In genomic region chr12:113358381-113359132, GRCh38 we compare ENCODE assay signal across 8 cellular contexts. TPM values are rescaled to one million over a fixed set of nuclear protein-coding genes. Genes with fewer than 3 reads are reported as not detected.
DNase-seq lines count a peak whose midpoint lies in the region; ATAC-seq and TF ChIP-seq lines count a peak whose summit lies in the region.

A gene with protein sequence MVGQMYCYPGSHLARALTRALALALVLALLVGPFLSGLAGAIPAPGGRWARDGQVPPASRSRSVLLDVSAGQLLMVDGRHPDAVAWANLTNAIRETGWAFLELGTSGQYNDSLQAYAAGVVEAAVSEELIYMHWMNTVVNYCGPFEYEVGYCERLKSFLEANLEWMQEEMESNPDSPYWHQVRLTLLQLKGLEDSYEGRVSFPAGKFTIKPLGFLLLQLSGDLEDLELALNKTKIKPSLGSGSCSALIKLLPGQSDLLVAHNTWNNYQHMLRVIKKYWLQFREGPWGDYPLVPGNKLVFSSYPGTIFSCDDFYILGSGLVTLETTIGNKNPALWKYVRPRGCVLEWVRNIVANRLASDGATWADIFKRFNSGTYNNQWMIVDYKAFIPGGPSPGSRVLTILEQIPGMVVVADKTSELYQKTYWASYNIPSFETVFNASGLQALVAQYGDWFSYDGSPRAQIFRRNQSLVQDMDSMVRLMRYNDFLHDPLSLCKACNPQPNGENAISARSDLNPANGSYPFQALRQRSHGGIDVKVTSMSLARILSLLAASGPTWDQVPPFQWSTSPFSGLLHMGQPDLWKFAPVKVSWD (plus strand): TSS chr12:113358587. CDS start chr12:113358601, 14 bp downstream.

- peak; percentile 96 for DNase-seq in GM12865 (ENCODE audit: low read depth)
- peak; percentile 86 for DNase-seq in NCI-H1105 treated with DMSO at 0.1 percent for 48 hours (lab: John Stamatoyannopoulos, UW)
- peak; percentile 83 for DNase-seq in SW480 (ENCODE audit: low spot score)
- DNase-seq in activated naive CD8-positive, alpha-beta T cell treated with anti-CD3 and anti-CD28 coated beads, Interleukin-2, amount 50 U/mL, for 24 hours, result peak; percentile 94
- peak; percentile 97 for DNase-seq in Right ventricle myocardium superior
- peak; percentile 95 to 96 for DNase-seq in trophoblast cell
- peak; percentile 92 for DNase-seq in tibial nerve (ENCODE audit: low spot score in 2 of 2)

- TF ChIP-seq EP300 in tibial nerve (IDR thresholded peaks at IDR 0.05), result peak; percentile 36 to 65

- H3K27me3 ChIP-seq in trophoblast cell (ENCODE audit: insufficient read depth, low read length), result no peaks in the 10 kb centered on the region
- no peaks in the 10 kb centered on the region for H3K27me3 ChIP-seq in tibial nerve

- no peaks in the 10 kb centered on the region for H3K9me3 Mint-ChIP-seq in activated naive CD8-positive, alpha-beta T cell treated with anti-CD3 and anti-CD28 coated beads, Interleukin-2, amount 50 U/mL, for 24 hours

- H3K27me3 Mint-ChIP-seq in activated naive CD8-positive, alpha-beta T cell treated with anti-CD3 and anti-CD28 coated beads, Interleukin-2, amount 50 U/mL, for 24 hours, result no peaks in the 10 kb centered on the region

- peak within 1 kb of the TSS; percentile 90 for H3K4me3 ChIP-seq in GM12865 (ENCODE audit: low read depth, low read length)
- peak within 1 kb of the TSS; percentile 89 for H3K4me3 ChIP-seq in trophoblast cell (ENCODE audit: low read depth, low read length)
- H3K4me3 ChIP-seq in tibial nerve, result peak within 1 kb of the TSS; percentile 65 to 92 (median 73)

- intact Hi-C loops in Right ventricle myocardium superior (cut with DNase I), result no loop called here

- H4K91ac ChIP-seq in trophoblast cell (ENCODE audit: low read depth, low read length), result peak within 1 kb of the TSS; percentile 48

- peaks cover 7 to 12% of the 10 kb centered on the region in 2 experiments for H3K4me1 ChIP-seq in trophoblast cell (ENCODE audit: control insufficient read depth in 1 of 2, insufficient read depth in 2 of 2, low read length in 2 of 2)
- H3K4me1 ChIP-seq in tibial nerve, result peaks cover 0 to 42% (median 9%) of the 10 kb centered on the region in 4 donors

- H3K9ac ChIP-seq in trophoblast cell (ENCODE audit: low read length), result peak within 1 kb of the TSS; percentile 28

- no peak within 1 kb of the TSS for H3K23ac ChIP-seq in trophoblast cell (ENCODE audit: low read length)

- H3K9me3 ChIP-seq in trophoblast cell (ENCODE audit: insufficient read depth, low read depth, low read length) (no peaks in the 10 kb centered on the region), tibial nerve (no peaks in the 10 kb centered on the region)

- H4K12ac ChIP-seq in trophoblast cell (ENCODE audit: low read depth, low read length), result peak within 1 kb of the TSS; percentile 74

- peaks cover 6% of the 10 kb centered on the region for H3K79me1 ChIP-seq in trophoblast cell (ENCODE audit: low read length)

- peak; percentile 37 to 68 for TF ChIP-seq POLR2A in tibial nerve (IDR thresholded peaks at IDR 0.05)

- peak within 1 kb of the TSS; percentile 86 for H3K4me3 Mint-ChIP-seq in activated naive CD8-positive, alpha-beta T cell treated with anti-CD3 and anti-CD28 coated beads, Interleukin-2, amount 50 U/mL, for 24 hours

- peak within 1 kb of the TSS; percentile 69 for H3K27ac Mint-ChIP-seq in activated naive CD8-positive, alpha-beta T cell treated with anti-CD3 and anti-CD28 coated beads, Interleukin-2, amount 50 U/mL, for 24 hours

- H3K18ac ChIP-seq in trophoblast cell (ENCODE audit: low read length), result peak within 1 kb of the TSS; percentile 74

- H2BK5ac ChIP-seq in trophoblast cell (ENCODE audit: low read depth, low read length, poor library complexity), result no peak within 1 kb of the TSS

- peaks cover 19% of the 10 kb centered on the region for H3K4me1 Mint-ChIP-seq in activated naive CD8-positive, alpha-beta T cell treated with anti-CD3 and anti-CD28 coated beads, Interleukin-2, amount 50 U/mL, for 24 hours

- ATAC-seq in HG02642 (IDR thresholded peaks at IDR 0.05; ENCODE audit: poor library complexity, unreplicated experiment) (peak; percentile 96), Right ventricle myocardium superior (ENCODE audit: poor library complexity) (peak; percentile 98)
- ATAC-seq in activated naive CD8-positive, alpha-beta T cell treated with anti-CD3 and anti-CD28 coated beads, Interleukin-2, amount 50 U/mL, for 24 hours, result peak; percentile 95

- peak within 1 kb of the TSS; percentile 13 for H3K4ac ChIP-seq in trophoblast cell (ENCODE audit: low read depth, low read length)

- H2BK120ac ChIP-seq in trophoblast cell (ENCODE audit: insufficient read depth, low read length, poor library complexity), result peak within 1 kb of the TSS; percentile 58

- H3K36me3 ChIP-seq in trophoblast cell (ENCODE audit: control insufficient read depth in 1 of 2, insufficient read depth in 2 of 2, low read length in 2 of 2), result peaks cover 0 to 3% of the 10 kb centered on the region in 2 experiments
- H3K36me3 ChIP-seq in tibial nerve, result no peaks in the 10 kb centered on the region

- H2BK12ac ChIP-seq in trophoblast cell (ENCODE audit: low read length), result peak within 1 kb of the TSS; percentile 24

- peaks cover 5% of the 10 kb centered on the region for H3K79me2 ChIP-seq in trophoblast cell (ENCODE audit: control insufficient read depth, insufficient read depth, low read length, poor library complexity)

- TF ChIP-seq CTCF in GM12865 (IDR thresholded peaks at IDR 0.05; ENCODE audit: insufficient read depth, low read depth, low read length, missing control alignments) (no peak), tibial nerve (IDR thresholded peaks at IDR 0.05) (peak in 1 of 5 experiments; percentile 21)

- peak within 1 kb of the TSS; percentile 80 for H3K4me2 ChIP-seq in trophoblast cell (ENCODE audit: low read length)

- H2AK5ac ChIP-seq in trophoblast cell (ENCODE audit: low read length), result no peak within 1 kb of the TSS

- H3K36me3 Mint-ChIP-seq in activated naive CD8-positive, alpha-beta T cell treated with anti-CD3 and anti-CD28 coated beads, Interleukin-2, amount 50 U/mL, for 24 hours (ENCODE audit: low read depth), result peaks cover 2% of the 10 kb centered on the region

- H2AFZ ChIP-seq in trophoblast cell (ENCODE audit: insufficient read depth, low read length, poor library complexity), result peak within 1 kb of the TSS; percentile 94

- H3K14ac ChIP-seq in trophoblast cell (ENCODE audit: low read length), result peak within 1 kb of the TSS; percentile 77

- H3K27ac ChIP-seq in trophoblast cell (ENCODE audit: low read depth, low read length) (no peak within 1 kb of the TSS), tibial nerve (peak within 1 kb of the TSS; percentile 80 to 94 (median 88))

- peak within 1 kb of the TSS; percentile 88 for H4K8ac ChIP-seq in trophoblast cell (ENCODE audit: low read depth, low read length)

- WGBS in trophoblast cell (ENCODE audit: extremely low coverage, insufficient coverage, insufficient read length), result no CpG with 5 or more reads among the region's 67 CpGs
- 0 to 1% methylated on average over 34 to 38 of the region's 67 CpGs for WGBS in tibial nerve, 2 donors

RNA-seq across cellular contexts. Expression of the gene that starts here (rescaled TPM):
- 40.2 TPM for total RNA-seq in Right ventricle myocardium superior
- 43.9 and 46.8 TPM in 2 replicates for polyA plus RNA-seq in trophoblast cell (2013)
- 10 to 100 TPM; 36.5 to 57.9 (median 44.7) TPM for total RNA-seq in tibial nerve
